In the genomic region with DNA sequence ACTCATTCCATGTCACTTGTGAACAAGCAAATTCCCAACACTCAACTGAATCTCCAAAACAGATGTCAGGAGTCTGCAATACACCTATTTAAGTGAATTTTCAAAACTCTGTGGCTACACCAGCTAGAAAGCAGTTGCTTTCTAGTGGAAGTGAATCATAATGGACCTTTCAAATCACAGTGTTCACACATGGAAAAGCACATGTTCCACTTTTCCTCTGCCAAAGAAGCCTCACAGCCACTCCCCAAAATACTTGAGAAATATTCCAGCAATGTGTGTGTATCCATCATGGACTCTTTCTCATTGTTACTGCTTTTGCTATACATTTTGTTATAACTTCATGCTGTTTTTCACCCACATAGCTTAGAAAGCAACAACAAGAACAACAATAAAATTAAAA, we compare ENCODE assay signal across 16 cellular contexts. TPM values are rescaled to one million over a fixed set of nuclear protein-coding genes. Genes with fewer than 3 reads are reported as not detected.
A peak's percentile ranks its signal among the peaks of the same experiment; 100 is the strongest.
DNase-seq lines count a peak whose midpoint lies in the region; ATAC-seq and TF ChIP-seq lines count a peak whose summit lies in the region.
"Had no signal": no experiment of that assay in that cellular context is flagged by ENCODE, and none has a peak within 500 bp of the region (broad histone marks: within the 10 kb centered on the region; RNA-seq: fewer than 3 reads in every experiment).

No MANE protein-coding gene starts in this region.

- no peaks in the 10 kb centered on the region for H3K9me3 ChIP-seq in OCI-LY3 (ENCODE audit: insufficient read depth, low read length)

- no peaks in the 10 kb centered on the region for H4K20me1 ChIP-seq in OCI-LY3 (ENCODE audit: insufficient read depth, low read length)

- no peak overlapping the region for H3K4me3 Mint-ChIP-seq in mesothelial cell of epicardium
- H3K4me3 Mint-ChIP-seq: CD4-positive, alpha-beta T cell; natural killer cell had no signal

- H3K4me2 ChIP-seq in OCI-LY3 (ENCODE audit: low read length), result peak overlapping the region; percentile 35

- ATAC-seq in GM19351 (IDR thresholded peaks at IDR 0.05; ENCODE audit: unreplicated experiment), result no peak
- no peak for ATAC-seq in HG03442 (IDR thresholded peaks at IDR 0.05; ENCODE audit: unreplicated experiment)
- ATAC-seq in HG03571 (IDR thresholded peaks at IDR 0.05; ENCODE audit: unreplicated experiment), result no peak

- DNase-seq in EH (ENCODE audit: low read depth) (peak; percentile 79), choroid plexus epithelial cell (ENCODE audit: low read depth) (peak; percentile 74), mesothelial cell of epicardium (ENCODE audit: low spot score in 2 of 2, unreplicated experiment in 2 of 2) (no peak), NCI-H2196 (lab: John Stamatoyannopoulos, UW; ENCODE audit: unreplicated experiment) (no peak)
- DNase-seq: activated naive CD4-positive, alpha-beta T cell treated with anti-CD3 and anti-CD28 coated beads, Interleukin-2, amount 50 U/mL, for 16 hours; CD4-positive, alpha-beta T cell; kidney; natural killer cell; NCI-H1092 treated with DMSO at 0.1 percent for 48 hours; NCI-H524 treated with DMSO at 0.1 percent for 48 hours had no signal

- H3K27me3 ChIP-seq in OCI-LY3 (ENCODE audit: low read depth, low read length), result no peaks in the 10 kb centered on the region

- no peaks in the 10 kb centered on the region for H3K36me3 ChIP-seq in OCI-LY3 (replicated peaks; ENCODE audit: low read depth, low read length)

- peaks cover 52% of the 10 kb centered on the region for H3K4me1 ChIP-seq in OCI-LY3 (ENCODE audit: low read length)

- peak overlapping the region; percentile 55 for H3K27ac Mint-ChIP-seq in mesothelial cell of epicardium
- H3K27ac Mint-ChIP-seq: CD4-positive, alpha-beta T cell had no signal

- H3K36me3 Mint-ChIP-seq in mesothelial cell of epicardium, result no peaks in the 10 kb centered on the region
- H3K36me3 Mint-ChIP-seq: natural killer cell had no signal

- H3K9ac ChIP-seq in OCI-LY3 (ENCODE audit: low read length), result no peak overlapping the region

- H3K4me3 ChIP-seq in OCI-LY3 (ENCODE audit: low read length), result no peak overlapping the region
- H3K4me3 ChIP-seq in choroid plexus epithelial cell (ENCODE audit: low read depth, low read length), result no peak overlapping the region
- H3K4me3 ChIP-seq: coronary artery had no signal

- H3K27me3 Mint-ChIP-seq in mesothelial cell of epicardium (ENCODE audit: low read depth), result no peaks in the 10 kb centered on the region
- H3K27me3 Mint-ChIP-seq: CD4-positive, alpha-beta T cell had no signal

- H3K27ac ChIP-seq in OCI-LY3 (ENCODE audit: low read length), result peak overlapping the region; percentile 44
- H3K27ac ChIP-seq: coronary artery, RWPE1 had no signal

- peaks cover 3% of the 10 kb centered on the region; the same call in 1 of the 2 replicates for H3K79me2 ChIP-seq in OCI-LY3 (ENCODE audit: low read length)

- H2AFZ ChIP-seq in OCI-LY3 (ENCODE audit: low read depth, low read length), result no peak overlapping the region

- TF ChIP-seq CTCF in OCI-LY3 (IDR thresholded peaks at IDR 0.05; ENCODE audit: low read depth, low read length) (no peak), choroid plexus epithelial cell (conservative IDR thresholded peaks at IDR 0.05; ENCODE audit: low read depth, low read length) (no peak), mesothelial cell of epicardium (IDR thresholded peaks at IDR 0.05; ENCODE audit: unreplicated experiment) (no peak)

- peaks cover 12% of the 10 kb centered on the region for H3K4me1 Mint-ChIP-seq in mesothelial cell of epicardium

- H3K9me3 Mint-ChIP-seq in mesothelial cell of epicardium, result no peaks in the 10 kb centered on the region
- H3K9me3 Mint-ChIP-seq: CD4-positive, alpha-beta T cell had no signal

RNA-seq across cellular contexts. Expression of a gene that starts 17.4 kb away (rescaled TPM):
- 8.0 to 9.4 TPM (median 8.5 TPM) in 3 replicates for total RNA-seq in mesothelial cell of epicardium

Comparison
In these comparisons a context has a peak if more than half of its experiments do, and no peak if none do; other contexts are left out.
1. DNase-seq: peak in EH (single experiment) and choroid plexus epithelial cell (single experiment); none in mesothelial cell of epicardium (0 of 2) and NCI-H2196 (single experiment).